23 cellular contexts compared by ENCODE assay signal in the genomic region with DNA sequence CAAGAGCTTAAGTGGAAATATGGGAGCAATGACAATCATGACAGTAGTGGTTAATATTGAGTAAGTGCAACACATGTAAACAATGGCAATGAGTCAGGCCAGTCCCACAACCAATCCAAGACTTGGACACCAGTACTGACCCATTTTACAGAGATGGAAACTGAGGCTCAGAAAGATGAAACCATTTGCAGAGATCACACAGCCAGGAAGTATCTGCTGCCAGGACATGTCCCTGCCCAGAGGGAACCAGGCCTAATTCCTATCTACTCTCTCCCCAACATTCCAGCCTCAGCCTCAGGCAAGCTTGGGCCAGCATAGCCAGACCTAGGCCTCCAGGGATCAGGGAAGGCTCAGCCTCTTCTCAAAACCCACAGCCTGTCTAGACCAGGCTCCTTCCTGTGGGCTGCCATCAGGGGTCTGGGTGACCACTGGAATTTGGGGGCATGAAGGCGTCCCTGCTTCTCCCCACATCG.
DNase-seq lines count a peak whose midpoint lies in the region; ATAC-seq, FAIRE-seq and TF ChIP-seq lines count a peak whose summit lies in the region.
"Had no signal": no experiment of that assay in that cellular context is flagged by ENCODE, and none has a peak within 500 bp of the region (broad histone marks: within the 10 kb centered on the region; RNA-seq: fewer than 3 reads in every experiment).

No MANE protein-coding gene starts in this region.

- H3K36me3 ChIP-seq in HepG2 (replicated peaks in 1 of 2; ENCODE audit: control insufficient read depth in 1 of 2, insufficient read depth in 2 of 2, low read length in 2 of 2) (no peaks in the 10 kb centered on the region), right lobe of liver (no peaks in the 10 kb centered on the region)
- H3K36me3 ChIP-seq: colonic mucosa, pancreas, transverse colon had no signal

- TF ChIP-seq EP300 in HepG2 (IDR thresholded peaks at IDR 0.05; ENCODE audit: low read depth in 2 of 2, low read length in 2 of 2): no peak
- TF ChIP-seq EP300 in HepG2 (CRISPR knock-in tag; IDR thresholded peaks at IDR 0.05; ENCODE audit: borderline replicate concordance): no peak

- FAIRE-seq in HepG2 (lab: Jason Lieb, UNC) (no peak), D721Med (lab: Jason Lieb, UNC) (no peak)
- FAIRE-seq: islet of Langerhans, pancreas had no signal

- ATAC-seq in HepG2 (no peak), right lobe of liver (no peak), foreskin keratinocyte (no peak), HG02588 (IDR thresholded peaks at IDR 0.05; ENCODE audit: unreplicated experiment) (no peak)
- ATAC-seq: activated CD8-positive, alpha-beta T cell treated with anti-CD3 and anti-CD28 coated beads, Interleukin-2, amount 10 ng/mL, durations not matched to agents 7 days and 5 days; activated T-helper 17 cell treated with anti-CD3 and anti-CD28 coated beads, Interleukin-2, amount 50 U/mL, for 72 hours; naive thymus-derived CD4-positive, alpha-beta T cell; stimulated activated memory B cell treated with anti-CD40 and anti-IgM and Interleukin-4, amounts not matched to agents 10 μg/mL and 1 μg/mL and 100 μg/mL, for 72 hours had no signal

- POLR2A ChIA-PET in HepG2 (lab: Yijun Ruan, JAX): no interaction called here

- no TSS peak for BruUV-seq in HepG2 (replicated peaks; lab: Mats Ljungman, UMichigan)

- in situ Hi-C loops in HepG2 (cut with HindIII; ENCODE audit: extremely low pct_ligation_motif_present, low pct_unique_long_range_greater_than_20kb): loop anchor here (5.0 to 25.0 kb wide), 2 partner anchors 396 to 606 kb away; partner anchors contain the start of gene MN1

- no peak overlapping the region for H3K4me2 ChIP-seq in HepG2 (ENCODE audit: low read depth, low read length)

- H3K4me3 ChIP-seq in HepG2 (replicated peaks in 1 of 3; ENCODE audit: insufficient read depth in 1 of 3, low read depth in 2 of 3, low read length in 3 of 3) (no peak overlapping the region), right lobe of liver (no peak overlapping the region)
- H3K4me3 ChIP-seq: colonic mucosa, pancreas, skin epidermis, transverse colon had no signal

- H3K79me2 ChIP-seq in HepG2 (ENCODE audit: insufficient read depth, low read length): no peaks in the 10 kb centered on the region

- H3K4me1 ChIP-seq in HepG2 (ENCODE audit: insufficient read depth, low read length) (no peaks in the 10 kb centered on the region), right lobe of liver (no peaks in the 10 kb centered on the region), foreskin keratinocyte (peaks cover 5% of the 10 kb centered on the region)
- H3K4me1 ChIP-seq: colonic mucosa, pancreas, transverse colon had no signal

- no peak for TF ChIP-seq RAD21 in HepG2 (CRISPR knock-in tag; IDR thresholded peaks at IDR 0.05)

- no peak overlapping the region for H3K9ac ChIP-seq in HepG2 (ENCODE audit: insufficient read depth, low read depth, low read length)

- CTCF ChIA-PET in HepG2 (lab: Yijun Ruan, JAX; ENCODE audit: low intra/inter-chr PET ratio, low total read pairs): interaction anchor here (2.2 kb wide), 1 partner anchor 398 kb away, joined by 21 read pairs; no protein-coding TSS in a partner anchor

- TF ChIP-seq POLR2A in HepG2 (IDR thresholded peaks at IDR 0.05; ENCODE audit: insufficient read depth in 1 of 2, low read depth in 2 of 2, low read length in 2 of 2) (no peak), right lobe of liver (IDR thresholded peaks at IDR 0.05) (no peak)

- no peaks in the 10 kb centered on the region for H3K9me3 ChIP-seq in HepG2 (ENCODE audit: low read length)
- H3K9me3 ChIP-seq in right lobe of liver: no peaks in the 10 kb centered on the region
- H3K9me3 ChIP-seq: colonic mucosa, pancreas, transverse colon had no signal

- WGBS in HepG2 (ENCODE audit: low lambda C conversion rate): 79% methylated on average over 2 of the region's 2 CpGs
- 83% methylated on average over 1 of the region's 2 CpGs for WGBS in right lobe of liver (ENCODE audit: insufficient coverage, low coverage, low lambda C conversion rate, missing lambda C conversion rate)

- DNase-seq in HepG2 (ENCODE audit: low spot score): no peak
- no peak for DNase-seq in right lobe of liver
- DNase-seq in amniotic epithelial cell (ENCODE audit: low read depth): peak; percentile 25
- peak; percentile 42 to 66 for DNase-seq in foreskin keratinocyte
- DNase-seq in GM03348 (ENCODE audit: low spot score): no peak
- DNase-seq in AG20443 (ENCODE audit: low spot score): no peak
- no peak for DNase-seq in D721Med (ENCODE audit: insufficient read length, low spot score)
- DNase-seq: activated CD4-positive, alpha-beta T cell treated with anti-CD3 and anti-CD28 coated beads for 4 hours; activated naive CD4-positive, alpha-beta T cell treated with anti-CD3 and anti-CD28 coated beads, Interleukin-2, amount 50 U/mL, for 16 hours; CD4-positive, alpha-beta memory T cell; DMS 273 treated with DMSO at 0.1 percent for 48 hours; effector CD8-positive, alpha-beta T cell; NCI-H226 had no signal

- H4K20me1 ChIP-seq in HepG2 (ENCODE audit: insufficient read depth, low read length): no peaks in the 10 kb centered on the region

- TF ChIP-seq CTCF in HepG2 (CRISPR knock-in tag; IDR thresholded peaks at IDR 0.05) (no peak), right lobe of liver (IDR thresholded peaks at IDR 0.05) (no peak), foreskin keratinocyte (conservative IDR thresholded peaks at IDR 0.05) (no peak), D721Med (IDR thresholded peaks at IDR 0.05; ENCODE audit: insufficient read depth, missing control alignments) (no peak)

- intact Hi-C loops in HepG2 (cut with micrococcal nuclease; ENCODE audit: unreplicated experiment): loop anchor here (1.0 to 5.0 kb wide), 3 partner anchors 221 to 649 kb away; no protein-coding TSS in a partner anchor
- intact Hi-C loops in right lobe of liver (cut with DNase I): loop anchor here (5.0 to 10.0 kb wide), 2 partner anchors 188 to 396 kb away; partner anchors contain the start of gene MN1 (in 1 of the 2)

- no peak overlapping the region for H2AFZ ChIP-seq in HepG2 (ENCODE audit: low read length)

- H3K27me3 ChIP-seq in HepG2 (ENCODE audit: control insufficient read depth in 1 of 2, insufficient read depth in 2 of 2, low read length in 2 of 2): peaks cover 0 to 5% of the 10 kb centered on the region in 2 experiments; a peak in 2 of 5 replicates
- H3K27me3 ChIP-seq in right lobe of liver: no peaks in the 10 kb centered on the region
- no peaks in the 10 kb centered on the region for H3K27me3 ChIP-seq in foreskin keratinocyte
- H3K27me3 ChIP-seq: colonic mucosa, pancreas, transverse colon had no signal

- H3K27ac ChIP-seq in HepG2 (ENCODE audit: extremely low read length, insufficient read depth, low read length) (no peak overlapping the region), right lobe of liver (no peak overlapping the region), foreskin keratinocyte (no peak overlapping the region)
- H3K27ac ChIP-seq: colonic mucosa, pancreas, skin epidermis, transverse colon had no signal

TF ChIP-seq in HepG2, 621 proteins besides CTCF, POLR2A, EP300 and RAD21:
- TF ChIP-seq RFX5 (IDR thresholded peaks at IDR 0.05; ENCODE audit: low read depth, low read length) (no peak), ZNF672 (CRISPR knock-in tag; IDR thresholded peaks at IDR 0.05) (no peak), ZBTB42 (CRISPR knock-in tag; IDR thresholded peaks at IDR 0.05) (no peak), ZNF629 (CRISPR knock-in tag; conservative IDR thresholded peaks at IDR 0.05) (peak; percentile 43; the same call in 1 of the 2 replicates)

Comparison
In these comparisons a context has a peak if more than half of its experiments do, and no peak if none do; other contexts are left out.
1. DNase-seq: peak in amniotic epithelial cell (single experiment) and foreskin keratinocyte (2 of 2); none in HepG2 (single experiment), right lobe of liver (0 of 3), GM03348 (single experiment), AG20443 (single experiment) and D721Med (single experiment).